14 cellular contexts compared by ENCODE assay signal in genomic region chr1:91732991-91733390, GRCh38.
DNase-seq lines count a peak whose midpoint lies in the region; ATAC-seq and TF ChIP-seq lines count a peak whose summit lies in the region.
"Had no signal": no experiment of that assay in that cellular context is flagged by ENCODE, and none has a peak within 500 bp of the region (broad histone marks: within the 10 kb centered on the region; RNA-seq: fewer than 3 reads in every experiment).

No MANE protein-coding gene starts in this region.

- no peak overlapping the region for H3K9ac ChIP-seq in GM23248

- TF ChIP-seq EP300 in stomach (IDR thresholded peaks at IDR 0.05): no peak

- DNase-seq in GM23248: no peak
- no peak for DNase-seq in adrenal gland
- no peak for DNase-seq in stomach
- DNase-seq in BE2C: no peak
- no peak for DNase-seq in GDM1 (lab: John Stamatoyannopoulos, UW)
- DNase-seq in MG63: no peak
- DNase-seq: activated CD4-positive, alpha-beta T cell treated with anti-CD3 and anti-CD28 coated beads for 1 hour; glutamatergic neuron; NCI-H2081; NCI-H524; retina had no signal

- H3K27me3 ChIP-seq in GM23248 (replicated peaks; ENCODE audit: insufficient read depth) (no peaks in the 10 kb centered on the region), adrenal gland (no peaks in the 10 kb centered on the region), muscle layer of duodenum (ENCODE audit: low read depth, low read length) (no peaks in the 10 kb centered on the region), stomach (no peaks in the 10 kb centered on the region), BE2C (no peaks in the 10 kb centered on the region), MG63 (no peaks in the 10 kb centered on the region)

- peaks cover 51% of the 10 kb centered on the region for H3K4me1 ChIP-seq in GM23248 (ENCODE audit: insufficient read depth)
- peaks cover 42 to 65% of the 10 kb centered on the region in 2 donors for H3K4me1 ChIP-seq in adrenal gland (replicated peaks in 1 of 2)
- H3K4me1 ChIP-seq in muscle layer of duodenum (ENCODE audit: control insufficient read depth in 1 of 2, insufficient read depth in 2 of 2, low read length in 2 of 2): peaks cover 25 to 28% of the 10 kb centered on the region in 2 donors
- peaks cover 21 to 58% (median 35%) of the 10 kb centered on the region in 4 donors for H3K4me1 ChIP-seq in stomach
- no peaks in the 10 kb centered on the region for H3K4me1 ChIP-seq in BE2C

- no peak overlapping the region for H3K4me2 ChIP-seq in GM23248 (ENCODE audit: unreplicated experiment)

- H3K79me2 ChIP-seq in GM23248 (ENCODE audit: insufficient read depth): no peaks in the 10 kb centered on the region

- intact Hi-C loops in adrenal gland (cut with DNase I): no loop called here
- intact Hi-C loops in stomach (cut with DNase I; ENCODE audit: low total_unique reads): no loop called here

- peak overlapping the region; percentile 60 for H3K27ac ChIP-seq in GM23248
- H3K27ac ChIP-seq in adrenal gland: peak overlapping the region in 4 of 5 donors; percentile 17 to 90 (median 72)
- peak overlapping the region; percentile 82 for H3K27ac ChIP-seq in muscle layer of duodenum (ENCODE audit: low read length)
- peak overlapping the region in 4 of 5 donors; percentile 54 to 83 (median 63) for H3K27ac ChIP-seq in stomach
- H3K27ac ChIP-seq: epithelial cell of prostate had no signal

- 5 to 10% methylated on average over 5 of the region's 5 CpGs for WGBS in GM23248 (ENCODE audit: low coverage in 1 of 2, low lambda C conversion rate in 2 of 2, missing lambda C conversion rate in 2 of 2), 2 experiments
- 37 to 56% (median 46%) methylated on average over 5 of the region's 5 CpGs for WGBS in adrenal gland, 4 donors
- 32 to 64% (median 51%) methylated on average over 5 of the region's 5 CpGs for WGBS in stomach, 5 donors

- H3K36me3 ChIP-seq in GM23248 (ENCODE audit: low read depth) (peaks cover 7% of the 10 kb centered on the region), adrenal gland (replicated peaks in 1 of 2) (peaks cover 0 to 32% of the 10 kb centered on the region in 2 donors), muscle layer of duodenum (ENCODE audit: control insufficient read depth in 1 of 2, insufficient read depth in 2 of 2, low read length in 2 of 2) (peaks cover 6 to 8% of the 10 kb centered on the region in 2 donors), stomach (peaks cover 3 to 19% (median 9%) of the 10 kb centered on the region in 4 donors), BE2C (no peaks in the 10 kb centered on the region), MG63 (no peaks in the 10 kb centered on the region)

- H2AFZ ChIP-seq in GM23248: no peak overlapping the region

- H3K4me3 ChIP-seq in GM23248: no peak overlapping the region
- no peak overlapping the region for H3K4me3 ChIP-seq in adrenal gland
- no peak overlapping the region for H3K4me3 ChIP-seq in muscle layer of duodenum (ENCODE audit: low read depth in 1 of 2, low read length in 2 of 2)
- no peak overlapping the region for H3K4me3 ChIP-seq in stomach
- H3K4me3 ChIP-seq in BE2C (ENCODE audit: low read depth, low read length): no peak overlapping the region
- H3K4me3 ChIP-seq in MG63: no peak overlapping the region

- no peak for TF ChIP-seq CTCF in adrenal gland (IDR thresholded peaks at IDR 0.05)
- no peak for TF ChIP-seq CTCF in stomach (IDR thresholded peaks at IDR 0.05)
- TF ChIP-seq CTCF in BE2C (IDR thresholded peaks at IDR 0.05; ENCODE audit: low read depth, low read length): no peak

- TF ChIP-seq POLR2A in adrenal gland (IDR thresholded peaks at IDR 0.05) (no peak), stomach (IDR thresholded peaks at IDR 0.05) (no peak)

- no peaks in the 10 kb centered on the region for H3K9me2 ChIP-seq in GM23248 (ENCODE audit: insufficient read depth)

- in situ Hi-C loops in GM23248 (cut with MboI): no loop called here

- H3K9me3 ChIP-seq in GM23248 (ENCODE audit: low read depth) (no peaks in the 10 kb centered on the region), adrenal gland (replicated peaks in 1 of 3) (no peaks in the 10 kb centered on the region), muscle layer of duodenum (ENCODE audit: control insufficient read depth in 1 of 2, low read length in 2 of 2) (no peaks in the 10 kb centered on the region), stomach (no peaks in the 10 kb centered on the region), BE2C (no peaks in the 10 kb centered on the region), MG63 (no peaks in the 10 kb centered on the region)

- no peaks in the 10 kb centered on the region for H4K20me1 ChIP-seq in GM23248 (ENCODE audit: insufficient read depth)

- H3F3A ChIP-seq in GM23248 (ENCODE audit: insufficient read depth): peaks cover 64% of the 10 kb centered on the region

- ATAC-seq in HG03342 (IDR thresholded peaks at IDR 0.05; ENCODE audit: unreplicated experiment): no peak
